ENCODE assay signal across 8 cellular contexts in genomic region chr14:30443368-30444007, GRCh38.
A peak's percentile ranks its signal among the peaks of the same experiment; 100 is the strongest.
DNase-seq lines count a peak whose midpoint lies in the region; ATAC-seq, FAIRE-seq and TF ChIP-seq lines count a peak whose summit lies in the region.

No MANE protein-coding gene starts in this region.

- H3K27me3 ChIP-seq in right atrium auricular region: no peaks in the 10 kb centered on the region
- no peaks in the 10 kb centered on the region for H3K27me3 ChIP-seq in pancreas

- WGBS in pancreas, 2 donors: 37 to 42% methylated on average over 7 of the region's 7 CpGs

- H3K9me3 ChIP-seq in right atrium auricular region: no peaks in the 10 kb centered on the region
- H3K9me3 ChIP-seq in pancreas: no peaks in the 10 kb centered on the region

- no peaks in the 10 kb centered on the region for H3K9me3 Mint-ChIP-seq in chondrocyte (ENCODE audit: low read depth)

- ATAC-seq in Right ventricle myocardium superior (ENCODE audit: poor library complexity): no peak
- peak in 3 of 4 donors; percentile 67 to 80 (median 80) for ATAC-seq in pancreas

- no peak for DNase-seq in right atrium auricular region (ENCODE audit: low spot score)
- no peak for DNase-seq in Right ventricle myocardium superior
- peak; percentile 68 for DNase-seq in NCI-H2171 treated with DMSO at 0.1 percent for 48 hours (lab: John Stamatoyannopoulos, UW)
- no peak for DNase-seq in chondrocyte (ENCODE audit: low spot score)
- DNase-seq in pancreas: peak in 1 of 6 donors; percentile 15
- no peak for DNase-seq in mucosa of gallbladder (ENCODE audit: low spot score)
- DNase-seq in activated CD4-positive, alpha-beta T cell treated with anti-CD3 and anti-CD28 coated beads for 1 hour: no peak
- no peak for DNase-seq in NCI-H2029 (lab: John Stamatoyannopoulos, UW)

- H3K27ac Mint-ChIP-seq in chondrocyte (ENCODE audit: unreplicated experiment): no peak overlapping the region

- TF ChIP-seq CTCF in right atrium auricular region (IDR thresholded peaks at IDR 0.05): peak; percentile 17 to 48
- TF ChIP-seq CTCF in chondrocyte (IDR thresholded peaks at IDR 0.05): peak; percentile 78
- peak in 2 of 4 donors; percentile 24 to 46 for TF ChIP-seq CTCF in pancreas (IDR thresholded peaks at IDR 0.05)

- H3K27ac ChIP-seq in right atrium auricular region (no peak overlapping the region), pancreas (no peak overlapping the region)

- H3K36me3 ChIP-seq in right atrium auricular region: no peaks in the 10 kb centered on the region
- H3K36me3 ChIP-seq in pancreas: no peaks in the 10 kb centered on the region

- no peaks in the 10 kb centered on the region for H3K36me3 Mint-ChIP-seq in chondrocyte (ENCODE audit: low read depth)

- intact Hi-C loops in Right ventricle myocardium superior (cut with DNase I): loop anchor here (10.0 kb wide), 1 partner anchor 69 kb away; no protein-coding TSS in a partner anchor
- intact Hi-C loops in pancreas (cut with DNase I): no loop called here

- H3K27me3 Mint-ChIP-seq in chondrocyte (ENCODE audit: low read depth): peaks cover 19% of the 10 kb centered on the region

- H3K4me1 Mint-ChIP-seq in chondrocyte (ENCODE audit: low read depth): no peaks in the 10 kb centered on the region

- H3K4me3 ChIP-seq in right atrium auricular region: no peak overlapping the region
- no peak overlapping the region for H3K4me3 ChIP-seq in pancreas

- FAIRE-seq in pancreas (lab: Jason Lieb, UNC): no peak

- H3K4me3 Mint-ChIP-seq in chondrocyte (ENCODE audit: unreplicated experiment): no peak overlapping the region

- no peaks in the 10 kb centered on the region for H3K4me1 ChIP-seq in right atrium auricular region
- no peaks in the 10 kb centered on the region for H3K4me1 ChIP-seq in pancreas
